Comparison of ENCODE assay signal across 1 cellular context in the genomic region with DNA sequence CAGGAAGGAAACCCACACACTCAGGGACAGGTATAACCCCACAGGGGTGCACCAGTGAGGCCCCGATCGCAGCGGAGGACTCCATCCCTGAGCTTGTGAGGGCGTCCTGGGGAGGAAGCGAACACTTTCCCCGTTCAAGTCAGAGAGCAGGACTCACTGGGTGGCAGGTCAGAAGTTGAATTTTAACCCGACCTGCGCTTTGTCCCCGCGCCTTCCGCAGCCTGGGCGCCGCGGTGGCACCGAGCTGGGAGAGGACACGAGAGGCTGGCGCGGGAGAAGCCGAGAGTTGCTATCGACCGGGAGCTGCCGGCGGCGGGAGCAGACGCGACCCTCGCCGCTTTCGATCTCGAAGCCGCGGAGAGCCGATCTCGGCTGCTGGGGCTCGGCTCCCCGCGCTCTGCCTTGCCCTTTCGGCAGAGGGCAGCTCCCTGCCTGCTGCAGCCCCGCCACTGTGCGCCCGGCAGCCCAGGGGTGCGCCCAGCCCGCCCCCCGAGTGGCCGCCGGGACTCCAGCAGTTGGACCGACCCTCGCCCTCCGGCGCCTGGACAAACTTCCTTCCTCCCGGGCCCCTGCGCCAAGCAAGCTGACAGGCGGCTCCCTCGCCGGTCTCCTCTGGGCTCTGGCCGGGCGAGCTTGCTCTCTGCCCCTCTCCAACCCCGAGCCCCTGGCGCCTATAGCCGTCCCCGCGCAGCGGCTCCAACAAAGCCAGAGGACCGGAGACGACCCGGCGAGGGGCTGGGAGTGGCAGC.
A peak's percentile ranks its signal among the peaks of the same experiment; 100 is the strongest.
TF ChIP-seq lines count a peak whose summit lies in the region.

No MANE protein-coding gene starts in this region.

TF ChIP-seq in HepG2, 621 proteins besides CTCF, POLR2A, EP300 and RAD21 (continued from another document and continues in another):
- TF ChIP-seq SRSF4 (IDR thresholded peaks at IDR 0.05; ENCODE audit: low read depth, low read length, poor library complexity, severe bottlenecking) (no peak), MEF2D (CRISPR knock-in tag; IDR thresholded peaks at IDR 0.05) (peak; percentile 11), ZMYM4 (CRISPR knock-in tag; IDR thresholded peaks at IDR 0.05) (peak; percentile 91), ZEB1 (IDR thresholded peaks at IDR 0.05; ENCODE audit: insufficient replicate concordance, low read depth) (no peak), ZNF577 (CRISPR knock-in tag; IDR thresholded peaks at IDR 0.05; ENCODE audit: borderline replicate concordance, low read depth) (no peak), ZFX (CRISPR knock-in tag; IDR thresholded peaks at IDR 0.05; ENCODE audit: low read depth) (peak; percentile 58; the same call in 1 of the 2 replicates), NRL (CRISPR knock-in tag; IDR thresholded peaks at IDR 0.05; ENCODE audit: borderline replicate concordance) (peak; percentile 89), PHF5A (CRISPR knock-in tag; IDR thresholded peaks at IDR 0.05; ENCODE audit: low read depth, unreplicated experiment) (no peak), ZNF329 (CRISPR knock-in tag; IDR thresholded peaks at IDR 0.05; ENCODE audit: low read depth) (peak; percentile 65; the same call in 1 of the 2 replicates), MTF1 (CRISPR knock-in tag; IDR thresholded peaks at IDR 0.05) (no peak), ATRX (CRISPR knock-in tag; IDR thresholded peaks at IDR 0.05; ENCODE audit: borderline replicate concordance) (no peak), ZNF780A (CRISPR knock-in tag; IDR thresholded peaks at IDR 0.05) (0 out of 2 replicates have a peak, but pooled peaks have one; percentile 18), HES4 (CRISPR knock-in tag; IDR thresholded peaks at IDR 0.05; ENCODE audit: borderline replicate concordance) (no peak; the same call in 1 of the 2 replicates), ZSCAN20 (CRISPR knock-in tag; IDR thresholded peaks at IDR 0.05; ENCODE audit: borderline replicate concordance) (no peak), ZNF569 (CRISPR knock-in tag; IDR thresholded peaks at IDR 0.05; ENCODE audit: borderline replicate concordance) (no peak), SNRNP70 (IDR thresholded peaks at IDR 0.05; ENCODE audit: low read depth, low read length) (no peak), HOXA7 (CRISPR knock-in tag; IDR thresholded peaks at IDR 0.05) (no peak), KDM6A (CRISPR knock-in tag; IDR thresholded peaks at IDR 0.05; ENCODE audit: low read depth) (no peak; the same call in 1 of the 2 replicates), ZSCAN21 (CRISPR knock-in tag; IDR thresholded peaks at IDR 0.05; ENCODE audit: borderline replicate concordance) (peak; percentile 68), PAX8 (CRISPR knock-in tag; IDR thresholded peaks at IDR 0.05; ENCODE audit: borderline replicate concordance) (no peak), SRSF1 (optimal IDR thresholded peaks at IDR 0.05; ENCODE audit: low read depth, low read length) (peak; percentile 73), ZIK1 (CRISPR knock-in tag; IDR thresholded peaks at IDR 0.05; ENCODE audit: borderline replicate concordance, low read depth) (peak; percentile 57; the same call in 1 of the 2 replicates), ZNF773 (CRISPR knock-in tag; IDR thresholded peaks at IDR 0.05; ENCODE audit: borderline replicate concordance) (0 out of 2 replicates have a peak, but pooled peaks have one; percentile 25), RFX1 (IDR thresholded peaks at IDR 0.05) (no peak), ZNF256 (CRISPR knock-in tag; conservative IDR thresholded peaks at IDR 0.05) (peak; percentile 80; the same call in 1 of the 2 replicates), ZNF44 (CRISPR knock-in tag; IDR thresholded peaks at IDR 0.05) (no peak), HOXA3 (CRISPR knock-in tag; IDR thresholded peaks at IDR 0.05) (peak; percentile 72; the same call in 1 of the 2 replicates), ZKSCAN1 (IDR thresholded peaks at IDR 0.05; ENCODE audit: low read length) (no peak), MBD4 (IDR thresholded peaks at IDR 0.05; ENCODE audit: borderline replicate concordance, low read length) (no peak), POLR2G (IDR thresholded peaks at IDR 0.05; ENCODE audit: low read depth, low read length) (peak; percentile 93), KLF16 (CRISPR knock-in tag; IDR thresholded peaks at IDR 0.05) (peak in 1 of 2 experiments; percentile 58; a peak in 1 of 4 replicates), ZNF772 (CRISPR knock-in tag; IDR thresholded peaks at IDR 0.05) (peak; percentile 25; the same call in 1 of the 2 replicates), ARID2 (CRISPR knock-in tag; IDR thresholded peaks at IDR 0.05; ENCODE audit: borderline replicate concordance) (no peak; the same call in 1 of the 2 replicates)
- TF ChIP-seq, protein P1, sequence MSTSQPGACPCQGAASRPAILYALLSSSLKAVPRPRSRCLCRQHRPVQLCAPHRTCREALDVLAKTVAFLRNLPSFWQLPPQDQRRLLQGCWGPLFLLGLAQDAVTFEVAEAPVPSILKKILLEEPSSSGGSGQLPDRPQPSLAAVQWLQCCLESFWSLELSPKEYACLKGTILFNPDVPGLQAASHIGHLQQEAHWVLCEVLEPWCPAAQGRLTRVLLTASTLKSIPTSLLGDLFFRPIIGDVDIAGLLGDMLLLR (CRISPR knock-in tag; IDR thresholded peaks at IDR 0.05), result no peak
- TF ChIP-seq, protein P2, sequence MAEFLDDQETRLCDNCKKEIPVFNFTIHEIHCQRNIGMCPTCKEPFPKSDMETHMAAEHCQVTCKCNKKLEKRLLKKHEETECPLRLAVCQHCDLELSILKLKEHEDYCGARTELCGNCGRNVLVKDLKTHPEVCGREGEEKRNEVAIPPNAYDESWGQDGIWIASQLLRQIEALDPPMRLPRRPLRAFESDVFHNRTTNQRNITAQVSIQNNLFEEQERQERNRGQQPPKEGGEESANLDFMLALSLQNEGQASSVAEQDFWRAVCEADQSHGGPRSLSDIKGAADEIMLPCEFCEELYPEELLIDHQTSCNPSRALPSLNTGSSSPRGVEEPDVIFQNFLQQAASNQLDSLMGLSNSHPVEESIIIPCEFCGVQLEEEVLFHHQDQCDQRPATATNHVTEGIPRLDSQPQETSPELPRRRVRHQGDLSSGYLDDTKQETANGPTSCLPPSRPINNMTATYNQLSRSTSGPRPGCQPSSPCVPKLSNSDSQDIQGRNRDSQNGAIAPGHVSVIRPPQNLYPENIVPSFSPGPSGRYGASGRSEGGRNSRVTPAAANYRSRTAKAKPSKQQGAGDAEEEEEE (CRISPR knock-in tag; IDR thresholded peaks at IDR 0.05; ENCODE audit: borderline replicate concordance), result no peak
- TF ChIP-seq, protein P3, sequence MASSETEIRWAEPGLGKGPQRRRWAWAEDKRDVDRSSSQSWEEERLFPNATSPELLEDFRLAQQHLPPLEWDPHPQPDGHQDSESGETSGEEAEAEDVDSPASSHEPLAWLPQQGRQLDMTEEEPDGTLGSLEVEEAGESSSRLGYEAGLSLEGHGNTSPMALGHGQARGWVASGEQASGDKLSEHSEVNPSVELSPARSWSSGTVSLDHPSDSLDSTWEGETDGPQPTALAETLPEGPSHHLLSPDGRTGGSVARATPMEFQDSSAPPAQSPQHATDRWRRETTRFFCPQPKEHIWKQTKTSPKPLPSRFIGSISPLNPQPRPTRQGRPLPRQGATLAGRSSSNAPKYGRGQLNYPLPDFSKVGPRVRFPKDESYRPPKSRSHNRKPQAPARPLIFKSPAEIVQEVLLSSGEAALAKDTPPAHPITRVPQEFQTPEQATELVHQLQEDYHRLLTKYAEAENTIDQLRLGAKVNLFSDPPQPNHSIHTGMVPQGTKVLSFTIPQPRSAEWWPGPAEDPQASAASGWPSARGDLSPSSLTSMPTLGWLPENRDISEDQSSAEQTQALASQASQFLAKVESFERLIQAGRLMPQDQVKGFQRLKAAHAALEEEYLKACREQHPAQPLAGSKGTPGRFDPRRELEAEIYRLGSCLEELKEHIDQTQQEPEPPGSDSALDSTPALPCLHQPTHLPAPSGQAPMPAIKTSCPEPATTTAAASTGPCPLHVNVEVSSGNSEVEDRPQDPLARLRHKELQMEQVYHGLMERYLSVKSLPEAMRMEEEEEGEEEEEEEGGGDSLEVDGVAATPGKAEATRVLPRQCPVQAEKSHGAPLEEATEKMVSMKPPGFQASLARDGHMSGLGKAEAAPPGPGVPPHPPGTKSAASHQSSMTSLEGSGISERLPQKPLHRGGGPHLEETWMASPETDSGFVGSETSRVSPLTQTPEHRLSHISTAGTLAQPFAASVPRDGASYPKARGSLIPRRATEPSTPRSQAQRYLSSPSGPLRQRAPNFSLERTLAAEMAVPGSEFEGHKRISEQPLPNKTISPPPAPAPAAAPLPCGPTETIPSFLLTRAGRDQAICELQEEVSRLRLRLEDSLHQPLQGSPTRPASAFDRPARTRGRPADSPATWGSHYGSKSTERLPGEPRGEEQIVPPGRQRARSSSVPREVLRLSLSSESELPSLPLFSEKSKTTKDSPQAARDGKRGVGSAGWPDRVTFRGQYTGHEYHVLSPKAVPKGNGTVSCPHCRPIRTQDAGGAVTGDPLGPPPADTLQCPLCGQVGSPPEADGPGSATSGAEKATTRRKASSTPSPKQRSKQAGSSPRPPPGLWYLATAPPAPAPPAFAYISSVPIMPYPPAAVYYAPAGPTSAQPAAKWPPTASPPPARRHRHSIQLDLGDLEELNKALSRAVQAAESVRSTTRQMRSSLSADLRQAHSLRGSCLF (CRISPR knock-in tag; IDR thresholded peaks at IDR 0.05; ENCODE audit: borderline replicate concordance), result no peak; the same call in 1 of the 2 replicates
- TF ChIP-seq, protein P4, sequence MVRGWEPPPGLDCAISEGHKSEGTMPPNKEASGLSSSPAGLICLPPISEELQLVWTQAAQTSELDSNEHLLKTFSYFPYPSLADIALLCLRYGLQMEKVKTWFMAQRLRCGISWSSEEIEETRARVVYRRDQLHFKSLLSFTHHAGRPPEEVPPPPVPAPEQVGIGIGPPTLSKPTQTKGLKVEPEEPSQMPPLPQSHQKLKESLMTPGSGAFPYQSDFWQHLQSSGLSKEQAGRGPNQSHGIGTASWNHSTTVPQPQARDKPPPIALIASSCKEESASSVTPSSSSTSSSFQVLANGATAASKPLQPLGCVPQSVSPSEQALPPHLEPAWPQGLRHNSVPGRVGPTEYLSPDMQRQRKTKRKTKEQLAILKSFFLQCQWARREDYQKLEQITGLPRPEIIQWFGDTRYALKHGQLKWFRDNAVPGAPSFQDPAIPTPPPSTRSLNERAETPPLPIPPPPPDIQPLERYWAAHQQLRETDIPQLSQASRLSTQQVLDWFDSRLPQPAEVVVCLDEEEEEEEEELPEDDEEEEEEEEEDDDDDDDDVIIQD (CRISPR knock-in tag; IDR thresholded peaks at IDR 0.05; ENCODE audit: low read depth), result peak; percentile 58; the same call in 1 of the 2 replicates
- TF ChIP-seq, protein P5, sequence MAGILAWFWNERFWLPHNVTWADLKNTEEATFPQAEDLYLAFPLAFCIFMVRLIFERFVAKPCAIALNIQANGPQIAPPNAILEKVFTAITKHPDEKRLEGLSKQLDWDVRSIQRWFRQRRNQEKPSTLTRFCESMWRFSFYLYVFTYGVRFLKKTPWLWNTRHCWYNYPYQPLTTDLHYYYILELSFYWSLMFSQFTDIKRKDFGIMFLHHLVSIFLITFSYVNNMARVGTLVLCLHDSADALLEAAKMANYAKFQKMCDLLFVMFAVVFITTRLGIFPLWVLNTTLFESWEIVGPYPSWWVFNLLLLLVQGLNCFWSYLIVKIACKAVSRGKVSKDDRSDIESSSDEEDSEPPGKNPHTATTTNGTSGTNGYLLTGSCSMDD (CRISPR knock-in tag; IDR thresholded peaks at IDR 0.05), result no peak
- TF ChIP-seq, protein P6, sequence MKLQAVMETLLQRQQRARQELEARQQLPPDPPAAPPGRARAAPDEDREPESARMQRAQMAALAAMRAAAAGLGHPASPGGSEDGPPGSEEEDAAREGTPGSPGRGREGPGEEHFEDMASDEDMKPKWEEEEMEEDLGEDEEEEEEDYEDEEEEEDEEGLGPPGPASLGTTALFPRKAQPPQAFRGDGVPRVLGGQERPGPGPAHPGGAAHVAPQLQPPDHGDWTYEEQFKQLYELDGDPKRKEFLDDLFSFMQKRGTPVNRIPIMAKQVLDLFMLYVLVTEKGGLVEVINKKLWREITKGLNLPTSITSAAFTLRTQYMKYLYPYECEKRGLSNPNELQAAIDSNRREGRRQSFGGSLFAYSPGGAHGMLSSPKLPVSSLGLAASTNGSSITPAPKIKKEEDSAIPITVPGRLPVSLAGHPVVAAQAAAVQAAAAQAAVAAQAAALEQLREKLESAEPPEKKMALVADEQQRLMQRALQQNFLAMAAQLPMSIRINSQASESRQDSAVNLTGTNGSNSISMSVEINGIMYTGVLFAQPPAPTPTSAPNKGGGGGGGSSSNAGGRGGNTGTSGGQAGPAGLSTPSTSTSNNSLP (IDR thresholded peaks at IDR 0.05; ENCODE audit: low read depth, low read length), result no peak
- TF ChIP-seq, protein P7, sequence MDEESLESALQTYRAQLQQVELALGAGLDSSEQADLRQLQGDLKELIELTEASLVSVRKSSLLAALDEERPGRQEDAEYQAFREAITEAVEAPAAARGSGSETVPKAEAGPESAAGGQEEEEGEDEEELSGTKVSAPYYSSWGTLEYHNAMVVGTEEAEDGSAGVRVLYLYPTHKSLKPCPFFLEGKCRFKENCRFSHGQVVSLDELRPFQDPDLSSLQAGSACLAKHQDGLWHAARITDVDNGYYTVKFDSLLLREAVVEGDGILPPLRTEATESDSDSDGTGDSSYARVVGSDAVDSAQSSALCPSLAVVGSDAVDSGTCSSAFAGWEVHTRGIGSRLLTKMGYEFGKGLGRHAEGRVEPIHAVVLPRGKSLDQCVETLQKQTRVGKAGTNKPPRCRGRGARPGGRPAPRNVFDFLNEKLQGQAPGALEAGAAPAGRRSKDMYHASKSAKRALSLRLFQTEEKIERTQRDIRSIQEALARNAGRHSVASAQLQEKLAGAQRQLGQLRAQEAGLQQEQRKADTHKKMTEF (CRISPR knock-in tag; IDR thresholded peaks at IDR 0.05), result peak; percentile 71; the same call in 1 of the 2 replicates
- TF ChIP-seq, protein P8, sequence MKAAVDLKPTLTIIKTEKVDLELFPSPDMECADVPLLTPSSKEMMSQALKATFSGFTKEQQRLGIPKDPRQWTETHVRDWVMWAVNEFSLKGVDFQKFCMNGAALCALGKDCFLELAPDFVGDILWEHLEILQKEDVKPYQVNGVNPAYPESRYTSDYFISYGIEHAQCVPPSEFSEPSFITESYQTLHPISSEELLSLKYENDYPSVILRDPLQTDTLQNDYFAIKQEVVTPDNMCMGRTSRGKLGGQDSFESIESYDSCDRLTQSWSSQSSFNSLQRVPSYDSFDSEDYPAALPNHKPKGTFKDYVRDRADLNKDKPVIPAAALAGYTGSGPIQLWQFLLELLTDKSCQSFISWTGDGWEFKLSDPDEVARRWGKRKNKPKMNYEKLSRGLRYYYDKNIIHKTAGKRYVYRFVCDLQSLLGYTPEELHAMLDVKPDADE (CRISPR knock-in tag; IDR thresholded peaks at IDR 0.05), result no peak
- TF ChIP-seq, protein P9, sequence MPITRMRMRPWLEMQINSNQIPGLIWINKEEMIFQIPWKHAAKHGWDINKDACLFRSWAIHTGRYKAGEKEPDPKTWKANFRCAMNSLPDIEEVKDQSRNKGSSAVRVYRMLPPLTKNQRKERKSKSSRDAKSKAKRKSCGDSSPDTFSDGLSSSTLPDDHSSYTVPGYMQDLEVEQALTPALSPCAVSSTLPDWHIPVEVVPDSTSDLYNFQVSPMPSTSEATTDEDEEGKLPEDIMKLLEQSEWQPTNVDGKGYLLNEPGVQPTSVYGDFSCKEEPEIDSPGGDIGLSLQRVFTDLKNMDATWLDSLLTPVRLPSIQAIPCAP (CRISPR knock-in tag; IDR thresholded peaks at IDR 0.05; ENCODE audit: low read depth), result no peak
- TF ChIP-seq, protein P10, sequence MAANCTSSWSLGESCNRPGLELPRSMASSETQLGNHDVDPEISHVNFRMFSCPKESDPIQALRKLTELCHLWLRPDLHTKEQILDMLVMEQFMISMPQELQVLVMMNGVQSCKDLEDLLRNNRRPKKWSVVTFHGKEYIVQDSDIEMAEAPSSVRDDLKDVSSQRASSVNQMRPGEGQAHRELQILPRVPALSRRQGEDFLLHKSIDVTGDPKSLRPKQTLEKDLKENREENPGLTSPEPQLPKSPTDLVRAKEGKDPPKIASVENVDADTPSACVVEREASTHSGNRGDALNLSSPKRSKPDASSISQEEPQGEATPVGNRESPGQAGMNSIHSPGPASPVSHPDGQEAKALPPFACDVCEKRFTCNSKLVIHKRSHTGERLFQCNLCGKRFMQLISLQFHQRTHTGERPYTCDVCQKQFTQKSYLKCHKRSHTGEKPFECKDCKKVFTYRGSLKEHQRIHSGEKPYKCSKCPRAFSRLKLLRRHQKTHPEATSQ (CRISPR knock-in tag; IDR thresholded peaks at IDR 0.05; ENCODE audit: borderline replicate concordance), result no peak
